12 cellular contexts compared by ENCODE assay signal in the genomic region with DNA sequence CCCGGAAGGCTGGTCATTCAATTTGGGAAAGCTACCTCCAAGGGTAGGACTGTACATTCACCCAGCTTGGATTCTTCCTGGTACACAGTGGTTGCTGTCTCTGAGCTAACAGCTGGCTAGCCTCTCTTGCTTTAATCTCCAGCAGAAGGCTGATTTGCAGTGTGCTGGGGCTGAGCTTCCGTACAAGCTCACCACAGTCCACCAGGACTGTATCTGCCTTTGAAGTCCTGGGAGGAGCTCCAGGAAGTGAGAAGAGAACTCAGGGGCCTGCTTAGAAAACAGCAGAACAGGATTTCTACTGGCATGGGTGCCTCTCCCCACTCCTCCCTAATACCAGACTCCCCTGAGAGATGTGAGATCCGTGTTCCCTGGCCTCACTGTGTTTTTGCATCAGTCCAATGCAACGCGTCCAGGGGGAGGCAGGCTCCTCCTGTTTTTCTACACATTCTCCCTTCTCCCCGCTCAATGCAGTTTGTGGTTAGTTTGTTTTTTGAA. TPM values are rescaled to one million over a fixed set of nuclear protein-coding genes. Genes with fewer than 3 reads are reported as not detected.
DNase-seq lines count a peak whose midpoint lies in the region; ATAC-seq and TF ChIP-seq lines count a peak whose summit lies in the region.
"Had no signal": no experiment of that assay in that cellular context is flagged by ENCODE, and none has a peak within 500 bp of the region (broad histone marks: within the 10 kb centered on the region; RNA-seq: fewer than 3 reads in every experiment).

No MANE protein-coding gene starts in this region.

- no peaks in the 10 kb centered on the region for H3F3A ChIP-seq in PC-9 (ENCODE audit: insufficient read depth, low read depth)

- peaks cover 1% of the 10 kb centered on the region for H3K79me1 ChIP-seq in trophoblast cell (ENCODE audit: low read length)

- H3K9ac ChIP-seq in DND-41 (ENCODE audit: low read depth, low read length): no peak overlapping the region
- no peak overlapping the region for H3K9ac ChIP-seq in trophoblast cell (ENCODE audit: low read length)

- peak overlapping the region; percentile 12 for H3K4ac ChIP-seq in trophoblast cell (ENCODE audit: low read depth, low read length)

- ATAC-seq in DND-41 (ENCODE audit: insufficient read depth, low read depth): peak; percentile 81
- ATAC-seq in activated CD8-positive, alpha-beta T cell treated with anti-CD3 and anti-CD28 coated beads, Interleukin-2, amount 10 ng/mL, durations not matched to agents 7 days and 5 days: peak; percentile 49
- peak; percentile 27 to 72 for ATAC-seq in left cardiac atrium

- POLR2A ChIA-PET in activated CD8-positive, alpha-beta T cell treated with anti-CD3 and anti-CD28 coated beads, Interleukin-2, amount 10 ng/mL, durations not matched to agents 7 days and 5 days (lab: Charles Lee): interaction anchor here (0.9 kb wide), 1 partner anchor 94 kb away, joined by 3 read pairs; no protein-coding TSS in a partner anchor
- POLR2A ChIA-PET in PC-9 (lab: Charles Lee; ENCODE audit: unreplicated experiment): interaction anchor here (1.0 kb wide), 1 partner anchor 19 kb away, joined by 6 read pairs; no protein-coding TSS in a partner anchor

- no peak overlapping the region for H3K18ac ChIP-seq in trophoblast cell (ENCODE audit: low read length)

- no peak overlapping the region for H3K27ac ChIP-seq in DND-41 (ENCODE audit: low read length)
- H3K27ac ChIP-seq in trophoblast cell (ENCODE audit: low read depth, low read length): no peak overlapping the region
- H3K27ac ChIP-seq in PC-9: no peak overlapping the region

- no peak overlapping the region for H4K91ac ChIP-seq in trophoblast cell (ENCODE audit: low read depth, low read length)

- no peaks in the 10 kb centered on the region for H3K9me3 Mint-ChIP-seq in activated CD8-positive, alpha-beta T cell treated with anti-CD3 and anti-CD28 coated beads, Interleukin-2, amount 10 ng/mL, durations not matched to agents 7 days and 5 days (ENCODE audit: insufficient read depth)

- H3K79me2 ChIP-seq in DND-41 (ENCODE audit: insufficient read depth, low read length): no peaks in the 10 kb centered on the region
- peaks cover 21% of the 10 kb centered on the region for H3K79me2 ChIP-seq in trophoblast cell (ENCODE audit: control insufficient read depth, insufficient read depth, low read length, poor library complexity)
- peaks cover 38% of the 10 kb centered on the region for H3K79me2 ChIP-seq in PC-9 (ENCODE audit: low read depth)

- no peak overlapping the region for H4K12ac ChIP-seq in trophoblast cell (ENCODE audit: low read depth, low read length)

- no peak overlapping the region for H2BK5ac ChIP-seq in trophoblast cell (ENCODE audit: low read depth, low read length, poor library complexity)

- H3K4me2 ChIP-seq in DND-41 (ENCODE audit: insufficient read depth, low read length) (no peak overlapping the region), trophoblast cell (ENCODE audit: low read length) (no peak overlapping the region), PC-9 (no peak overlapping the region)

- WGBS in trophoblast cell (ENCODE audit: extremely low coverage, insufficient coverage, insufficient read length): no CpG with 5 or more reads among the region's 6 CpGs

- H4K20me1 ChIP-seq in DND-41 (ENCODE audit: insufficient read depth, low read length): no peaks in the 10 kb centered on the region
- H4K20me1 ChIP-seq in PC-9 (ENCODE audit: insufficient read depth): no peaks in the 10 kb centered on the region

- CTCF ChIA-PET in activated CD8-positive, alpha-beta T cell treated with anti-CD3 and anti-CD28 coated beads, Interleukin-2, amount 10 ng/mL, durations not matched to agents 7 days and 5 days (lab: Charles Lee): interaction anchor here (1.7 to 1.9 kb wide), 4 partner anchors 9 to 93 kb away, joined by 5 to 13 read pairs (median 6); no protein-coding TSS in a partner anchor
- CTCF ChIA-PET in PC-9 (lab: Charles Lee): no interaction called here

- no peak overlapping the region for H3K27ac Mint-ChIP-seq in activated CD8-positive, alpha-beta T cell treated with anti-CD3 and anti-CD28 coated beads, Interleukin-2, amount 10 ng/mL, durations not matched to agents 7 days and 5 days

- H3K27me3 Mint-ChIP-seq in activated CD8-positive, alpha-beta T cell treated with anti-CD3 and anti-CD28 coated beads, Interleukin-2, amount 10 ng/mL, durations not matched to agents 7 days and 5 days (ENCODE audit: low read depth): peaks cover 51% of the 10 kb centered on the region

- H2BK12ac ChIP-seq in trophoblast cell (ENCODE audit: low read length): no peak overlapping the region

- no peaks in the 10 kb centered on the region for H3K9me2 ChIP-seq in PC-9 (ENCODE audit: insufficient read depth)

- H3K9me3 ChIP-seq in DND-41 (ENCODE audit: insufficient read depth, low read length, severe bottlenecking): no peaks in the 10 kb centered on the region
- H3K9me3 ChIP-seq in trophoblast cell (ENCODE audit: insufficient read depth, low read depth, low read length): no peaks in the 10 kb centered on the region
- no peaks in the 10 kb centered on the region for H3K9me3 ChIP-seq in PC-9 (ENCODE audit: insufficient read depth, low read depth)
- H3K9me3 ChIP-seq: adrenal gland had no signal

- H3K23ac ChIP-seq in trophoblast cell (ENCODE audit: low read length): no peak overlapping the region

- H3K36me3 Mint-ChIP-seq in activated CD8-positive, alpha-beta T cell treated with anti-CD3 and anti-CD28 coated beads, Interleukin-2, amount 10 ng/mL, durations not matched to agents 7 days and 5 days (ENCODE audit: low read depth): no peaks in the 10 kb centered on the region

- H2BK120ac ChIP-seq in trophoblast cell (ENCODE audit: insufficient read depth, low read length, poor library complexity): no peak overlapping the region

- TF ChIP-seq CTCF in DND-41 (IDR thresholded peaks at IDR 0.05; ENCODE audit: borderline replicate concordance, extremely low read depth, low read length, poor library complexity, severe bottlenecking): peak; percentile 4
- no peak for TF ChIP-seq CTCF in PC-9 (conservative IDR thresholded peaks at IDR 0.05)

- H3K4me1 Mint-ChIP-seq in activated CD8-positive, alpha-beta T cell treated with anti-CD3 and anti-CD28 coated beads, Interleukin-2, amount 10 ng/mL, durations not matched to agents 7 days and 5 days (ENCODE audit: low read depth): peaks cover 14% of the 10 kb centered on the region

- H3K36me3 ChIP-seq in DND-41 (ENCODE audit: insufficient read depth, low read length) (no peaks in the 10 kb centered on the region), trophoblast cell (ENCODE audit: control insufficient read depth in 1 of 2, insufficient read depth in 2 of 2, low read length in 2 of 2) (peaks cover 5 to 6% of the 10 kb centered on the region in 2 experiments), PC-9 (ENCODE audit: low read depth) (no peaks in the 10 kb centered on the region)
- H3K36me3 ChIP-seq: adrenal gland had no signal

- no peak overlapping the region for H4K8ac ChIP-seq in trophoblast cell (ENCODE audit: low read depth, low read length)

- intact Hi-C loops in left cardiac atrium (cut with DNase I): no loop called here
- intact Hi-C loops in PC-9 (cut with micrococcal nuclease; ENCODE audit: unreplicated experiment): no loop called here

- H2AK5ac ChIP-seq in trophoblast cell (ENCODE audit: low read length): no peak overlapping the region

- DNase-seq in DND-41 (peak; percentile 23), left cardiac atrium (no peak), trophoblast cell (no peak), PC-9 (no peak), NCI-H524 treated with DMSO at 0.1 percent for 48 hours (lab: John Stamatoyannopoulos, UW) (no peak), amniotic stem cell (lab: John Stamatoyannopoulos, UW) (no peak)
- no peak for DNase-seq in activated CD8-positive, alpha-beta T cell treated with anti-CD3 and anti-CD28 coated beads, Interleukin-2, amount 10 ng/mL, durations not matched to agents 7 days and 5 days
- no peak for DNase-seq in activated T-cell treated with anti-CD3 and anti-CD28 coated beads, Interleukin-2, amount 50 U/mL, for 1 hour
- DNase-seq: adrenal gland, NCI-H1092 treated with DMSO at 0.1 percent for 48 hours, NCI-H774 had no signal

- H2AFZ ChIP-seq in DND-41 (ENCODE audit: low read depth, low read length): no peak overlapping the region
- H2AFZ ChIP-seq in trophoblast cell (ENCODE audit: insufficient read depth, low read length, poor library complexity): no peak overlapping the region
- H2AFZ ChIP-seq in PC-9: no peak overlapping the region

- H3K4me3 ChIP-seq in DND-41 (ENCODE audit: low read depth in 1 of 2, low read length in 2 of 2) (no peak overlapping the region), trophoblast cell (ENCODE audit: low read depth, low read length) (no peak overlapping the region), PC-9 (no peak overlapping the region)
- H3K4me3 ChIP-seq: adrenal gland, lung had no signal

- no TSS peak for BruUV-seq in PC-9 (replicated peaks; lab: Mats Ljungman, UMichigan)

- no peak overlapping the region for H3K4me3 Mint-ChIP-seq in activated CD8-positive, alpha-beta T cell treated with anti-CD3 and anti-CD28 coated beads, Interleukin-2, amount 10 ng/mL, durations not matched to agents 7 days and 5 days

- no peak overlapping the region for H3K14ac ChIP-seq in trophoblast cell (ENCODE audit: low read length)

- H3K27me3 ChIP-seq in DND-41 (ENCODE audit: insufficient read depth, low read length, poor library complexity) (peaks cover 44% of the 10 kb centered on the region), trophoblast cell (ENCODE audit: insufficient read depth, low read length) (no peaks in the 10 kb centered on the region), PC-9 (ENCODE audit: insufficient read depth, low read depth) (no peaks in the 10 kb centered on the region)

- H3K4me1 ChIP-seq in DND-41 (ENCODE audit: insufficient read depth, low read length) (no peaks in the 10 kb centered on the region), trophoblast cell (ENCODE audit: control insufficient read depth in 1 of 2, insufficient read depth in 2 of 2, low read length in 2 of 2) (peaks cover 41 to 55% of the 10 kb centered on the region in 2 experiments), PC-9 (replicated peaks; ENCODE audit: insufficient read depth) (peaks cover 13% of the 10 kb centered on the region; the same call in 1 of the 2 replicates)
- H3K4me1 ChIP-seq: adrenal gland had no signal

RNA-seq across cellular contexts. Expression of a gene that starts 6.6 kb away (rescaled TPM):
- 1 to 10 TPM; 4.0 to 4.8 TPM for total RNA-seq in activated CD8-positive, alpha-beta T cell treated with anti-CD3 and anti-CD28 coated beads, Interleukin-2, amount 10 ng/mL, durations not matched to agents 7 days and 5 days
- total RNA-seq in left cardiac atrium (1 to 10 TPM; 5.5 to 7.6 TPM), PC-9 (2021) (35.4 and 39.9 TPM in 2 replicates)
- 41.9 and 43.1 TPM in 2 replicates for polyA plus RNA-seq in trophoblast cell (2013)
